Comparison of ENCODE assay signal across 1 cellular context in genomic region chr12:49092086-49092815, GRCh38.
TF ChIP-seq lines count a peak whose summit lies in the region.

No MANE protein-coding gene starts in this region.

TF ChIP-seq in K562, 482 proteins besides CTCF, POLR2A, EP300 and RAD21 (continued from another document and continues in another):
- TF ChIP-seq, protein P1, sequence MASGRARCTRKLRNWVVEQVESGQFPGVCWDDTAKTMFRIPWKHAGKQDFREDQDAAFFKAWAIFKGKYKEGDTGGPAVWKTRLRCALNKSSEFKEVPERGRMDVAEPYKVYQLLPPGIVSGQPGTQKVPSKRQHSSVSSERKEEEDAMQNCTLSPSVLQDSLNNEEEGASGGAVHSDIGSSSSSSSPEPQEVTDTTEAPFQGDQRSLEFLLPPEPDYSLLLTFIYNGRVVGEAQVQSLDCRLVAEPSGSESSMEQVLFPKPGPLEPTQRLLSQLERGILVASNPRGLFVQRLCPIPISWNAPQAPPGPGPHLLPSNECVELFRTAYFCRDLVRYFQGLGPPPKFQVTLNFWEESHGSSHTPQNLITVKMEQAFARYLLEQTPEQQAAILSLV (tag; IDR thresholded peaks at IDR 0.05), result no peak
- TF ChIP-seq POLR2AphosphoS2 (IDR thresholded peaks at IDR 0.05; ENCODE audit: low read length) (no peak), SMARCB1 (IDR thresholded peaks at IDR 0.05; ENCODE audit: insufficient read length, low read depth) (peak; percentile 24), GTF2F1 (IDR thresholded peaks at IDR 0.05; ENCODE audit: low read depth, low read length) (no peak), ZBTB1 (CRISPR knock-in tag; IDR thresholded peaks at IDR 0.05; ENCODE audit: borderline replicate concordance, low read depth) (peak; percentile 96), CHCHD3 (CRISPR knock-in tag; IDR thresholded peaks at IDR 0.05) (no peak), ZNF3 (CRISPR knock-in tag; IDR thresholded peaks at IDR 0.05) (no peak), ZNF592 (IDR thresholded peaks at IDR 0.05) (peak; percentile 72), TAL1 (IDR thresholded peaks at IDR 0.05) (peak; percentile 87), HSF4 (CRISPR knock-in tag; IDR thresholded peaks at IDR 0.05; ENCODE audit: borderline replicate concordance) (no peak; the same call in 1 of the 2 replicates), KLF13 (tag; IDR thresholded peaks at IDR 0.05; ENCODE audit: borderline replicate concordance, low read depth) (no peak), TEAD2 (tag; IDR thresholded peaks at IDR 0.05) (no peak), KDM5B (IDR thresholded peaks at IDR 0.05; ENCODE audit: insufficient replicate concordance, low read depth, low read length) (peak; percentile 61), MCM7 (IDR thresholded peaks at IDR 0.05) (peak in 1 of 2 experiments; percentile 78; a peak in 1 of 4 replicates), ZNF217 (CRISPR knock-in tag; IDR thresholded peaks at IDR 0.05) (no peak), ZNF75A (CRISPR knock-in tag; IDR thresholded peaks at IDR 0.05) (no peak), ZNF717 (CRISPR knock-in tag; IDR thresholded peaks at IDR 0.05) (no peak), JUND (IDR thresholded peaks at IDR 0.05; ENCODE audit: borderline replicate concordance, low read depth, low read length) (peak; percentile 80), JUND (tag; IDR thresholded peaks at IDR 0.05; ENCODE audit: borderline replicate concordance, low read depth, low read length) (peak; percentile 71; the same call in 1 of the 3 replicates), HMGN3 (IDR thresholded peaks at IDR 0.05; ENCODE audit: borderline replicate concordance, extremely low read depth, insufficient read length, low read depth, low read length) (peak; percentile 98), ZNF124 (CRISPR knock-in tag; IDR thresholded peaks at IDR 0.05) (no peak), ATF2 (CRISPR knock-in tag; IDR thresholded peaks at IDR 0.05) (no peak), HINFP (tag; conservative IDR thresholded peaks at IDR 0.05; ENCODE audit: low read depth) (no peak), PURB (CRISPR knock-in tag; IDR thresholded peaks at IDR 0.05; ENCODE audit: low read depth) (no peak), ZNF384 (IDR thresholded peaks at IDR 0.05; ENCODE audit: low read depth, low read length) (peak; percentile 82), ZNF561 (CRISPR knock-in tag; conservative IDR thresholded peaks at IDR 0.05) (no peak), ZFP30 (CRISPR knock-in tag; IDR thresholded peaks at IDR 0.05; ENCODE audit: borderline replicate concordance) (no peak), PHB2 (IDR thresholded peaks at IDR 0.05; ENCODE audit: low read depth) (no peak; the same call in 1 of the 2 replicates), CHAMP1 (IDR thresholded peaks at IDR 0.05) (no peak), SAFB (IDR thresholded peaks at IDR 0.05; ENCODE audit: borderline replicate concordance, low read depth, low read length) (no peak), TAF9B (IDR thresholded peaks at IDR 0.05; ENCODE audit: partially characterized antibody) (no peak), XRCC3 (IDR thresholded peaks at IDR 0.05) (no peak), THAP12 (CRISPR knock-in tag; IDR thresholded peaks at IDR 0.05) (peak; percentile 86), MEIS2 (IDR thresholded peaks at IDR 0.05; ENCODE audit: partially characterized antibody) (peak; percentile 44), ZNF140 (CRISPR knock-in tag; IDR thresholded peaks at IDR 0.05) (no peak), BRD9 (IDR thresholded peaks at IDR 0.05; ENCODE audit: low read depth, partially characterized antibody) (peak; percentile 94), ZNF77 (CRISPR knock-in tag; IDR thresholded peaks at IDR 0.05) (no peak)
- TF ChIP-seq, protein P2, sequence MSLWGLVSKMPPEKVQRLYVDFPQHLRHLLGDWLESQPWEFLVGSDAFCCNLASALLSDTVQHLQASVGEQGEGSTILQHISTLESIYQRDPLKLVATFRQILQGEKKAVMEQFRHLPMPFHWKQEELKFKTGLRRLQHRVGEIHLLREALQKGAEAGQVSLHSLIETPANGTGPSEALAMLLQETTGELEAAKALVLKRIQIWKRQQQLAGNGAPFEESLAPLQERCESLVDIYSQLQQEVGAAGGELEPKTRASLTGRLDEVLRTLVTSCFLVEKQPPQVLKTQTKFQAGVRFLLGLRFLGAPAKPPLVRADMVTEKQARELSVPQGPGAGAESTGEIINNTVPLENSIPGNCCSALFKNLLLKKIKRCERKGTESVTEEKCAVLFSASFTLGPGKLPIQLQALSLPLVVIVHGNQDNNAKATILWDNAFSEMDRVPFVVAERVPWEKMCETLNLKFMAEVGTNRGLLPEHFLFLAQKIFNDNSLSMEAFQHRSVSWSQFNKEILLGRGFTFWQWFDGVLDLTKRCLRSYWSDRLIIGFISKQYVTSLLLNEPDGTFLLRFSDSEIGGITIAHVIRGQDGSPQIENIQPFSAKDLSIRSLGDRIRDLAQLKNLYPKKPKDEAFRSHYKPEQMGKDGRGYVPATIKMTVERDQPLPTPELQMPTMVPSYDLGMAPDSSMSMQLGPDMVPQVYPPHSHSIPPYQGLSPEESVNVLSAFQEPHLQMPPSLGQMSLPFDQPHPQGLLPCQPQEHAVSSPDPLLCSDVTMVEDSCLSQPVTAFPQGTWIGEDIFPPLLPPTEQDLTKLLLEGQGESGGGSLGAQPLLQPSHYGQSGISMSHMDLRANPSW (CRISPR knock-in tag; IDR thresholded peaks at IDR 0.05), result peak; percentile 52; the same call in 1 of the 2 replicates
- TF ChIP-seq, protein P3, sequence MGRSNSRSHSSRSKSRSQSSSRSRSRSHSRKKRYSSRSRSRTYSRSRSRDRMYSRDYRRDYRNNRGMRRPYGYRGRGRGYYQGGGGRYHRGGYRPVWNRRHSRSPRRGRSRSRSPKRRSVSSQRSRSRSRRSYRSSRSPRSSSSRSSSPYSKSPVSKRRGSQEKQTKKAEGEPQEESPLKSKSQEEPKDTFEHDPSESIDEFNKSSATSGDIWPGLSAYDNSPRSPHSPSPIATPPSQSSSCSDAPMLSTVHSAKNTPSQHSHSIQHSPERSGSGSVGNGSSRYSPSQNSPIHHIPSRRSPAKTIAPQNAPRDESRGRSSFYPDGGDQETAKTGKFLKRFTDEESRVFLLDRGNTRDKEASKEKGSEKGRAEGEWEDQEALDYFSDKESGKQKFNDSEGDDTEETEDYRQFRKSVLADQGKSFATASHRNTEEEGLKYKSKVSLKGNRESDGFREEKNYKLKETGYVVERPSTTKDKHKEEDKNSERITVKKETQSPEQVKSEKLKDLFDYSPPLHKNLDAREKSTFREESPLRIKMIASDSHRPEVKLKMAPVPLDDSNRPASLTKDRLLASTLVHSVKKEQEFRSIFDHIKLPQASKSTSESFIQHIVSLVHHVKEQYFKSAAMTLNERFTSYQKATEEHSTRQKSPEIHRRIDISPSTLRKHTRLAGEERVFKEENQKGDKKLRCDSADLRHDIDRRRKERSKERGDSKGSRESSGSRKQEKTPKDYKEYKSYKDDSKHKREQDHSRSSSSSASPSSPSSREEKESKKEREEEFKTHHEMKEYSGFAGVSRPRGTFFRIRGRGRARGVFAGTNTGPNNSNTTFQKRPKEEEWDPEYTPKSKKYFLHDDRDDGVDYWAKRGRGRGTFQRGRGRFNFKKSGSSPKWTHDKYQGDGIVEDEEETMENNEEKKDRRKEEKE (IDR thresholded peaks at IDR 0.05; ENCODE audit: borderline replicate concordance in 1 of 2, control insufficient read depth in 1 of 2, low read depth in 2 of 2, low read length in 1 of 2), result peak; percentile 33 to 83; a peak in 1 of 4 replicates
- TF ChIP-seq, protein P4, sequence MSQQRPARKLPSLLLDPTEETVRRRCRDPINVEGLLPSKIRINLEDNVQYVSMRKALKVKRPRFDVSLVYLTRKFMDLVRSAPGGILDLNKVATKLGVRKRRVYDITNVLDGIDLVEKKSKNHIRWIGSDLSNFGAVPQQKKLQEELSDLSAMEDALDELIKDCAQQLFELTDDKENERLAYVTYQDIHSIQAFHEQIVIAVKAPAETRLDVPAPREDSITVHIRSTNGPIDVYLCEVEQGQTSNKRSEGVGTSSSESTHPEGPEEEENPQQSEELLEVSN (IDR thresholded peaks at IDR 0.05; ENCODE audit: borderline replicate concordance in 1 of 2, extremely low read depth in 1 of 2, insufficient read depth in 1 of 2, insufficient read length in 1 of 2, low read depth in 1 of 2, low read length in 1 of 2, poor library complexity in 1 of 2, severe bottlenecking in 1 of 2), result peak; percentile 68 to 85
- TF ChIP-seq, protein P5, sequence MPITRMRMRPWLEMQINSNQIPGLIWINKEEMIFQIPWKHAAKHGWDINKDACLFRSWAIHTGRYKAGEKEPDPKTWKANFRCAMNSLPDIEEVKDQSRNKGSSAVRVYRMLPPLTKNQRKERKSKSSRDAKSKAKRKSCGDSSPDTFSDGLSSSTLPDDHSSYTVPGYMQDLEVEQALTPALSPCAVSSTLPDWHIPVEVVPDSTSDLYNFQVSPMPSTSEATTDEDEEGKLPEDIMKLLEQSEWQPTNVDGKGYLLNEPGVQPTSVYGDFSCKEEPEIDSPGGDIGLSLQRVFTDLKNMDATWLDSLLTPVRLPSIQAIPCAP (CRISPR knock-in tag; IDR thresholded peaks at IDR 0.05; ENCODE audit: borderline replicate concordance), result no peak
